1 cellular context compared by ENCODE assay signal in the genomic region with DNA sequence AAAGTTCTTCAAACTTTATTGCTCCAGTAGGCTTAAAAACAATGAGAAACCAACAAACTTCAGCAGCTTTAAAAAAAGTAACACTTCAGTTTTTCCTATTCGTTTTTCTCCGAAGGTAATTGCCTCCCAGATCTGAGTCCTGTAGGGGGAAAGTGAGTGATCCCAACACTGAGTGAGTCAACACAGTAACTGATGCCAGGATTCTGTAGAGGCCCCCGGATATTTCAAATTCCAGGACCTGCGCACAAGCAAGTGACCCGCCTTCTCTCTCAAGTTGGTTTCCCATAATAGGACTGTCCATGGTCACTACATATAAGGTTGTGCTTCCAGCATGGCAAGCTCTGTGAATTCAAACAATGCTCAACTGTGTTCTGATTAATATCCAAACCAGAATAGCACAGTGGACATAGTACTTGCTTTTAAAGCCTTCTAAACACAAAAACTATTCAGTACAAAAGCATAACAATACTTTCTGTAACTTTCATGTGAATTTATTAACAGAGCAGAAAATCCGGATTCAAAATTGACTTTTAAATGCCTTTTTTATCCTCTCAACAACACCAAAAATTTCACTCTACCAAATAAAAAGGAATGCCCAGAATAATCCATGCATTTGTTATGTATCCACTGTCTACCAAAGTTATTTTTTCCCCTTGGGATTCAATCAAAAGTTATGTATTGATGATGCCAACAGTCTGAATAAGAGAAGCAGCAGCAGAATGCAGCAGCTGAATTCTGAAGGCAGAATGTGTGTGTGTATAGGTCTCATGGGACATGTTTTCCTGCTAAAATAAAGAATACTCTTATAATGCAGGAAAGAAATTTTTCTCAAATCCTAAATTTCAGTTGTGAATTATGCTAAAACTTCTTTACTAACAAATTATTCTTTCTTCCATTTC.
TF ChIP-seq lines count a peak whose summit lies in the region.

A gene (minus strand): TSS at position 194 of the 899 bp plus-strand sequence. CDS start 237 bp downstream, outside the sequence.

TF ChIP-seq in GM23338, 12 proteins besides CTCF, POLR2A, EP300 and RAD21 (continued from another document):
- TF ChIP-seq, protein P1, sequence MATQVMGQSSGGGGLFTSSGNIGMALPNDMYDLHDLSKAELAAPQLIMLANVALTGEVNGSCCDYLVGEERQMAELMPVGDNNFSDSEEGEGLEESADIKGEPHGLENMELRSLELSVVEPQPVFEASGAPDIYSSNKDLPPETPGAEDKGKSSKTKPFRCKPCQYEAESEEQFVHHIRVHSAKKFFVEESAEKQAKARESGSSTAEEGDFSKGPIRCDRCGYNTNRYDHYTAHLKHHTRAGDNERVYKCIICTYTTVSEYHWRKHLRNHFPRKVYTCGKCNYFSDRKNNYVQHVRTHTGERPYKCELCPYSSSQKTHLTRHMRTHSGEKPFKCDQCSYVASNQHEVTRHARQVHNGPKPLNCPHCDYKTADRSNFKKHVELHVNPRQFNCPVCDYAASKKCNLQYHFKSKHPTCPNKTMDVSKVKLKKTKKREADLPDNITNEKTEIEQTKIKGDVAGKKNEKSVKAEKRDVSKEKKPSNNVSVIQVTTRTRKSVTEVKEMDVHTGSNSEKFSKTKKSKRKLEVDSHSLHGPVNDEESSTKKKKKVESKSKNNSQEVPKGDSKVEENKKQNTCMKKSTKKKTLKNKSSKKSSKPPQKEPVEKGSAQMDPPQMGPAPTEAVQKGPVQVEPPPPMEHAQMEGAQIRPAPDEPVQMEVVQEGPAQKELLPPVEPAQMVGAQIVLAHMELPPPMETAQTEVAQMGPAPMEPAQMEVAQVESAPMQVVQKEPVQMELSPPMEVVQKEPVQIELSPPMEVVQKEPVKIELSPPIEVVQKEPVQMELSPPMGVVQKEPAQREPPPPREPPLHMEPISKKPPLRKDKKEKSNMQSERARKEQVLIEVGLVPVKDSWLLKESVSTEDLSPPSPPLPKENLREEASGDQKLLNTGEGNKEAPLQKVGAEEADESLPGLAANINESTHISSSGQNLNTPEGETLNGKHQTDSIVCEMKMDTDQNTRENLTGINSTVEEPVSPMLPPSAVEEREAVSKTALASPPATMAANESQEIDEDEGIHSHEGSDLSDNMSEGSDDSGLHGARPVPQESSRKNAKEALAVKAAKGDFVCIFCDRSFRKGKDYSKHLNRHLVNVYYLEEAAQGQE (IDR thresholded peaks at IDR 0.05; ENCODE audit: unreplicated experiment) = no peak
- TF ChIP-seq ZNF331 (CRISPR knock-in tag; IDR thresholded peaks at IDR 0.05; ENCODE audit: low read depth) = no peak
- TF ChIP-seq, protein P2, sequence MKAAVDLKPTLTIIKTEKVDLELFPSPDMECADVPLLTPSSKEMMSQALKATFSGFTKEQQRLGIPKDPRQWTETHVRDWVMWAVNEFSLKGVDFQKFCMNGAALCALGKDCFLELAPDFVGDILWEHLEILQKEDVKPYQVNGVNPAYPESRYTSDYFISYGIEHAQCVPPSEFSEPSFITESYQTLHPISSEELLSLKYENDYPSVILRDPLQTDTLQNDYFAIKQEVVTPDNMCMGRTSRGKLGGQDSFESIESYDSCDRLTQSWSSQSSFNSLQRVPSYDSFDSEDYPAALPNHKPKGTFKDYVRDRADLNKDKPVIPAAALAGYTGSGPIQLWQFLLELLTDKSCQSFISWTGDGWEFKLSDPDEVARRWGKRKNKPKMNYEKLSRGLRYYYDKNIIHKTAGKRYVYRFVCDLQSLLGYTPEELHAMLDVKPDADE (IDR thresholded peaks at IDR 0.05) = no peak
